Comparison of ENCODE assay signal across 8 cellular contexts in genomic region chr22:27749597-27750225, GRCh38. TPM values are rescaled to one million over a fixed set of nuclear protein-coding genes. Genes with fewer than 3 reads are reported as not detected.
A peak's percentile ranks its signal among the peaks of the same experiment; 100 is the strongest.
DNase-seq lines count a peak whose midpoint lies in the region; ATAC-seq and TF ChIP-seq lines count a peak whose summit lies in the region.

No MANE protein-coding gene starts in this region.

- H3K27me3 Mint-ChIP-seq in neural crest cell (ENCODE audit: low read depth): peaks cover 12% of the 10 kb centered on the region

- H3K4me1 ChIP-seq in aorta (ENCODE audit: control insufficient read depth in 1 of 2, insufficient read depth in 2 of 2, low read length in 2 of 2): peaks cover 0 to 4% of the 10 kb centered on the region in 2 donors

- no peaks in the 10 kb centered on the region for H3K27me3 ChIP-seq in aorta (ENCODE audit: control insufficient read depth in 1 of 2, insufficient read depth in 2 of 2, low read length in 1 of 2)

- ATAC-seq in Right ventricle myocardium inferior (no peak), aorta (ENCODE audit: low FRiP score) (peak; percentile 52), GM19035 (IDR thresholded peaks at IDR 0.05; ENCODE audit: unreplicated experiment) (no peak), HG03139 (IDR thresholded peaks at IDR 0.05; ENCODE audit: unreplicated experiment) (no peak)

- H3K27ac ChIP-seq in aorta (ENCODE audit: low read depth in 1 of 2, low read length in 2 of 2): peak overlapping the region; percentile 12 to 47

- peaks cover 43% of the 10 kb centered on the region for H3K4me1 Mint-ChIP-seq in neural crest cell

- H3K4me3 ChIP-seq in foreskin fibroblast (ENCODE audit: low read depth in 1 of 2, low read length in 2 of 2): no peak overlapping the region
- no peak overlapping the region for H3K4me3 ChIP-seq in aorta (ENCODE audit: low read length in 2 of 2)

- intact Hi-C loops in cardiac septum (cut with DNase I) (no loop called here), Right ventricle myocardium inferior (cut with DNase I) (no loop called here), aorta (cut with DNase I) (loop anchor here (5.0 kb wide), 4 partner anchors 38 to 82 kb away; no protein-coding TSS in a partner anchor)

- TF ChIP-seq CTCF in foreskin fibroblast (IDR thresholded peaks at IDR 0.05; ENCODE audit: low read depth, low read length) (no peak), neural crest cell (conservative IDR thresholded peaks at IDR 0.05) (no peak)

- 9 to 14% methylated on average over 11 of the region's 11 CpGs for WGBS in aorta, 2 donors

- no peaks in the 10 kb centered on the region for H3K9me3 Mint-ChIP-seq in neural crest cell

- peak overlapping the region; percentile 32 for H3K4me3 Mint-ChIP-seq in neural crest cell

- H3K36me3 ChIP-seq in aorta (ENCODE audit: control insufficient read depth in 1 of 2, insufficient read depth in 2 of 2, low read length in 1 of 2): no peaks in the 10 kb centered on the region

- H3K9me3 ChIP-seq in aorta (ENCODE audit: control insufficient read depth, low read length): no peaks in the 10 kb centered on the region

- no peak overlapping the region for H3K27ac Mint-ChIP-seq in neural crest cell (ENCODE audit: unreplicated experiment)

- DNase-seq in cardiac septum (ENCODE audit: low spot score): peak; percentile 65
- no peak for DNase-seq in Right ventricle myocardium inferior (ENCODE audit: missing footprints)
- DNase-seq in foreskin fibroblast: peak; percentile 20 to 61
- DNase-seq in neural crest cell (ENCODE audit: low read depth, low spot score): no peak
- DNase-seq in aorta: peak; percentile 62 to 79
- no peak for DNase-seq in activated effector memory CD4-positive, alpha-beta T cell treated with anti-CD3 and anti-CD28 coated beads, Interleukin-2, amount 50 U/mL, for 16 hours

- H3K36me3 Mint-ChIP-seq in neural crest cell (ENCODE audit: low read depth): no peaks in the 10 kb centered on the region

RNA-seq across cellular contexts. Expression of gene MN1, which starts 51.8 kb away (rescaled TPM):
- total RNA-seq in cardiac septum (6.4 TPM), Right ventricle myocardium inferior (5.3 TPM), neural crest cell (19.0 TPM in 2 replicates), aorta (10 to 100 TPM; 22.5 to 37.7 TPM)
- polyA plus RNA-seq in aorta: 1 to 10 TPM; 2.1 to 4.2 TPM

Comparison
In these comparisons a context has a peak if more than half of its experiments do, and no peak if none do; other contexts are left out.
1. DNase-seq: peak in cardiac septum (single experiment), foreskin fibroblast (2 of 2) and aorta (2 of 2); none in Right ventricle myocardium inferior (single experiment), neural crest cell (single experiment) and activated effector memory CD4-positive, alpha-beta T cell treated with anti-CD3 and anti-CD28 coated beads, Interleukin-2, amount 50 U/mL, for 16 hours (single experiment).
2. intact Hi-C loops: an anchor here in aorta (5.0 kb wide); none called in cardiac septum and Right ventricle myocardium inferior.